2 cellular contexts compared by ENCODE assay signal in genomic region chr11:62479631-62480201, GRCh38.
TF ChIP-seq lines count a peak whose summit lies in the region.

No MANE protein-coding gene starts in this region.

TF ChIP-seq in IMR-90, 13 proteins besides CTCF, POLR2A, EP300 and RAD21:
- TF ChIP-seq ELK1 (IDR thresholded peaks at IDR 0.05; ENCODE audit: borderline replicate concordance, low read depth, low read length) (no peak), SMC3 (IDR thresholded peaks at IDR 0.05; ENCODE audit: low read depth, low read length) (no peak), CHD1 (IDR thresholded peaks at IDR 0.05; ENCODE audit: low read depth, low read length) (no peak), RCOR1 (IDR thresholded peaks at IDR 0.05; ENCODE audit: insufficient replicate concordance, low read length) (no peak), NFE2L2 (IDR thresholded peaks at IDR 0.05; ENCODE audit: low read depth, low read length) (no peak), RFX5 (IDR thresholded peaks at IDR 0.05; ENCODE audit: low read depth, low read length) (no peak), CEBPB (IDR thresholded peaks at IDR 0.05; ENCODE audit: low read depth, low read length) (no peak), MXI1 (IDR thresholded peaks at IDR 0.05; ENCODE audit: borderline replicate concordance, low read depth, low read length) (no peak), BHLHE40 (IDR thresholded peaks at IDR 0.05; ENCODE audit: low read depth, low read length) (no peak), USF2 (IDR thresholded peaks at IDR 0.05; ENCODE audit: low read depth, low read length) (no peak), MAZ (IDR thresholded peaks at IDR 0.05; ENCODE audit: borderline replicate concordance, low read depth, low read length) (no peak), MAFK (IDR thresholded peaks at IDR 0.05; ENCODE audit: low read depth, low read length) (no peak), FOS (IDR thresholded peaks at IDR 0.05; ENCODE audit: low read depth, low read length) (no peak)

TF ChIP-seq in H1, 55 proteins besides CTCF, POLR2A, EP300 and RAD21:
- TF ChIP-seq KDM4A (IDR thresholded peaks at IDR 0.05; ENCODE audit: low read depth, low read length, severe bottlenecking) = no peak
